8 cellular contexts compared by ENCODE assay signal in the genomic region with DNA sequence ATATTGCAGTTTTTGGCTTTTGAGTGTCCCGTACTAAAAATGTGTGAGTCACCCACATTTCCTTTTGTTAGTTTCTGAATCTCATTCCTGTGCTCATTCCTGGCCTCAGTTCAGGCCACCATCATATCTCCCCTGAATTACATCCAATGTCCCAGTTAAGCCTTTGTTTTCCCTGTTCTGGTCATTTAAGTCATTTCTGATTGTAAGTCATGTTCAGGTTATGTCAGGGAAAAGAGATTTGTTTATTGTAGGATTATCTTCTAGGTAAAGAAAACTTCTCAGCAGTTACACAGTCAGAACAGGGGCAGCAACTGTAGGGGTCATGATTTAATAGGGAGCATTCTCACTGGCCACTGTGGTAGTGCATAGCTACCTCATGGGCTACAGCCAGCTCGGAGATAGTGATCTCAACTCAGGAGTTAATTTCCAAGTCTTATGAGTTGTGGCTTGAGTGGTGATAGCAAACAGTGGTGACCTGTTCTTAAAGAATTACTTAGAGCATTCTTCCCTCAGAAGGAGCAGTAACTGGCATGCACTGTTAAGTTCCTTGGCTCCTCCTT. TPM values are rescaled to one million over a fixed set of nuclear protein-coding genes. Genes with fewer than 3 reads are reported as not detected.
DNase-seq lines count a peak whose midpoint lies in the region; ATAC-seq and TF ChIP-seq lines count a peak whose summit lies in the region.

No MANE protein-coding gene starts in this region.

- ATAC-seq in memory B cell (ENCODE audit: low read depth): no peak
- ATAC-seq in HG03469 (IDR thresholded peaks at IDR 0.05; ENCODE audit: unreplicated experiment): no peak

- in situ Hi-C loops in ACHN (cut with HindIII; ENCODE audit: low pct_ligation_motif_present, low pct_unique_long_range_greater_than_20kb, low sequenced_read_pairs): no loop called here
- in situ Hi-C loops in brain microvascular endothelial cell (cut with HindIII; ENCODE audit: low pct_ligation_motif_present, low sequenced_read_pairs): no loop called here

- H3K36me3 ChIP-seq in brain microvascular endothelial cell (replicated peaks): peaks cover 26% of the 10 kb centered on the region

- H3K9me3 Mint-ChIP-seq in memory B cell (no peaks in the 10 kb centered on the region), immature natural killer cell (no peaks in the 10 kb centered on the region)

- no peak for TF ChIP-seq CTCF in brain microvascular endothelial cell (IDR thresholded peaks at IDR 0.05; ENCODE audit: low read depth, low read length, missing control alignments)

- H3K4me1 Mint-ChIP-seq in memory B cell (peaks cover 29% of the 10 kb centered on the region), immature natural killer cell (peaks cover 22 to 41% of the 10 kb centered on the region in 2 donors)

- H3K4me3 ChIP-seq in brain microvascular endothelial cell (ENCODE audit: low read depth, low read length): no peak overlapping the region

- H3K4me3 Mint-ChIP-seq in memory B cell (no peak overlapping the region), immature natural killer cell (no peak overlapping the region)

- no peaks in the 10 kb centered on the region for H3K27me3 Mint-ChIP-seq in memory B cell
- H3K27me3 Mint-ChIP-seq in immature natural killer cell (ENCODE audit: low read depth in 3 of 3): peaks cover 0 to 4% (median 0%) of the 10 kb centered on the region in 3 donors

- peaks cover 33% of the 10 kb centered on the region for H3K36me3 Mint-ChIP-seq in memory B cell
- peaks cover 30 to 49% (median 38%) of the 10 kb centered on the region in 3 donors for H3K36me3 Mint-ChIP-seq in immature natural killer cell

- H3K27ac Mint-ChIP-seq in memory B cell (peak overlapping the region; percentile 33), immature natural killer cell (peak overlapping the region in 2 of 6 donors; percentile 35 to 70)

- H3K27ac ChIP-seq in brain microvascular endothelial cell: peak overlapping the region; percentile 87

- no peaks in the 10 kb centered on the region for H3K27me3 ChIP-seq in brain microvascular endothelial cell (replicated peaks)

- peak; percentile 99 for DNase-seq in ACHN
- DNase-seq in HS-5 (ENCODE audit: low read depth): peak; percentile 95
- peak; percentile 95 for DNase-seq in brain microvascular endothelial cell
- DNase-seq in memory B cell (ENCODE audit: low spot score in 2 of 2): no peak
- DNase-seq in ecto neural progenitor cell (ENCODE audit: low spot score): no peak
- DNase-seq in HPDE6-E6E7 (ENCODE audit: extremely low spot score): no peak
- no peak for DNase-seq in immature natural killer cell

RNA-seq across cellular contexts. Expression of a gene that starts 6.7 kb away (rescaled TPM):
- polyA plus RNA-seq in immature natural killer cell: 10 to 100 TPM; 39.3 to 62.7 (median 51.1) TPM

RNA-seq across cellular contexts. Expression of a gene that starts 34.4 kb away (rescaled TPM):
- under 1 TPM in 1 of 3 donors, not detected in 2; 0.34 TPM for polyA plus RNA-seq in immature natural killer cell

Comparison
In these comparisons a context has a peak if more than half of its experiments do, and no peak if none do; other contexts are left out.
1. DNase-seq: peak in ACHN (single experiment), HS-5 (single experiment) and brain microvascular endothelial cell (single experiment); none in memory B cell (0 of 2), ecto neural progenitor cell (single experiment), HPDE6-E6E7 (single experiment) and immature natural killer cell (0 of 3).